17 cellular contexts compared by ENCODE assay signal in the genomic region with DNA sequence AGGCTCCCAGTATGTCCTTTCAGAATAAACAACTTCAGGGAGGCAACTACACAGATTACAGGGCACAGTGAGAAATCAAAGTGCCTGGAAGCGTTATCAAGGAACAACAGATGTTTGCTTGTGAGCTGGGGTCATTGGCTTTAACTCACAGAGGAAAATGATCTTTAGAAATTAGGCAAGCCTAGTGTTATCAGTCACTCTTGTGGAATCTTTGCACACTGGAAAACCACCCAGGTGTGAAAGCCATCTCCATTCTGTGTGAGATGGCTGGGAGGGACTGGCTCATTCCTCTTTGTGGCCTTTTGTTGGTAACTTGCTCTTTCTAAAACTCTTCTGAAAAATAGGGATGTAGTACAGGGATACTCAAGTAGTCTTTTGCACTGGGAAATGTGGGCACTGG.
"Had no signal": no experiment of that assay in that cellular context is flagged by ENCODE, and none has a peak within 500 bp of the region (broad histone marks: within the 10 kb centered on the region; RNA-seq: fewer than 3 reads in every experiment).

No MANE protein-coding gene starts in this region.

- H3K4me3 Mint-ChIP-seq: immature natural killer cell; natural killer cell treated with Interleukin-12 subunit alpha and Interleukin-12 subunit beta and Interleukin-15 and Interleukin-18, amount 100 ng/mL, for 72 hours; T-helper 2 cell treated with Interferon-gamma antibody and Interleukin-4, amounts not matched to agents 5 μg/mL and 100 μg/mL, for 36 hours had no signal

- H3K36me3 Mint-ChIP-seq: activated naive CD4-positive, alpha-beta T cell treated with anti-CD3 and anti-CD28 coated beads, Interleukin-2, amount 50 U/mL, for 72 hours; natural killer cell treated with Interleukin-12 subunit alpha and Interleukin-12 subunit beta and Interleukin-15 and Interleukin-18, amount 100 ng/mL, for 72 hours had no signal

- DNase-seq: activated CD4-positive, alpha-beta T cell treated with anti-CD3 and anti-CD28 coated beads, Interleukin-2, amount 50 U/mL, for 48 hours; activated gamma-delta T cell; adrenal gland; dermis blood vessel endothelial cell; gastrocnemius medialis; heart right ventricle; immature natural killer cell; left cardiac atrium; nucleus accumbens; retina; stimulated activated CD4-positive, alpha-beta T cell treated with anti-CD3 and anti-CD28 coated beads, Interleukin-2, amount 100 ng/mL, for 24 hours; stimulated activated naive CD4-positive, alpha-beta T cell treated with Interleukin-2 at 50 U/mL for 16 hours; tibial artery had no signal

- H3K36me3 ChIP-seq: adrenal gland, gastrocnemius medialis, heart right ventricle, tibial artery had no signal

- H3K27ac Mint-ChIP-seq: activated naive CD4-positive, alpha-beta T cell treated with anti-CD3 and anti-CD28 coated beads, Interleukin-2, amount 50 U/mL, for 72 hours; immature natural killer cell; natural killer cell treated with Interleukin-12 subunit alpha and Interleukin-12 subunit beta and Interleukin-15 and Interleukin-18, amount 100 ng/mL, for 72 hours; T-helper 2 cell treated with Interferon-gamma antibody and Interleukin-4, amounts not matched to agents 5 μg/mL and 100 μg/mL, for 36 hours had no signal

- H3K27me3 Mint-ChIP-seq: natural killer cell treated with Interleukin-12 subunit alpha and Interleukin-12 subunit beta and Interleukin-15 and Interleukin-18, amount 100 ng/mL, for 72 hours had no signal

- ATAC-seq: activated naive CD4-positive, alpha-beta T cell treated with anti-CD3 and anti-CD28 coated beads, Interleukin-2, amount 50 U/mL, for 72 hours; gastrocnemius medialis; heart right ventricle; left cardiac atrium; natural killer cell treated with Interleukin-12 subunit alpha and Interleukin-12 subunit beta and Interleukin-15 and Interleukin-18, amount 100 ng/mL, for 72 hours had no signal

- H3K9me3 ChIP-seq: adrenal gland, gastrocnemius medialis, tibial artery had no signal

- H3K4me3 ChIP-seq: adrenal gland, gastrocnemius medialis, heart right ventricle, tibial artery had no signal

- H3K4me1 Mint-ChIP-seq: immature natural killer cell had no signal

- H3K27ac ChIP-seq: adrenal gland, epithelial cell of prostate, gastrocnemius medialis, heart right ventricle, tibial artery had no signal

- H3K4me1 ChIP-seq: adrenal gland, gastrocnemius medialis, heart right ventricle, tibial artery had no signal

- H3K27me3 ChIP-seq: adrenal gland, gastrocnemius medialis, heart right ventricle, tibial artery had no signal
